In genomic region chr18:31275722-31276463, GRCh38 we compare ENCODE assay signal across 15 cellular contexts. TPM values are rescaled to one million over a fixed set of nuclear protein-coding genes. Genes with fewer than 3 reads are reported as not detected.
DNase-seq lines count a peak whose midpoint lies in the region; TF ChIP-seq lines count a peak whose summit lies in the region.
"Had no signal": no experiment of that assay in that cellular context is flagged by ENCODE, and none has a peak within 500 bp of the region (broad histone marks: within the 10 kb centered on the region; RNA-seq: fewer than 3 reads in every experiment).

No MANE protein-coding gene starts in this region.

- in situ Hi-C loops in HAP-1 (cut with MboI; ENCODE audit: low sequenced_read_pairs), result no loop called here

- no peak overlapping the region for H3K4me3 ChIP-seq in HAP-1
- H3K4me3 ChIP-seq: breast epithelium had no signal

- peaks cover 22% of the 10 kb centered on the region for H3K4me1 ChIP-seq in HAP-1
- H3K4me1 ChIP-seq: breast epithelium had no signal

- H3K27me3 ChIP-seq in HAP-1 (ENCODE audit: low read depth), result no peaks in the 10 kb centered on the region
- H3K27me3 ChIP-seq: breast epithelium had no signal

- peak overlapping the region; percentile 29 for H3K27ac ChIP-seq in 22Rv1
- H3K27ac ChIP-seq: HL-60 had no signal

- DNase-seq in LoVo (ENCODE audit: low spot score) (peak; percentile 73), amniotic epithelial cell (ENCODE audit: low read depth) (peak; percentile 62), kidney tubule cell (ENCODE audit: low spot score) (peak; percentile 67), HAP-1 (ENCODE audit: low spot score in 2 of 2) (no peak), NCI-H2227 treated with DMSO at 0.1 percent for 48 hours (lab: John Stamatoyannopoulos, UW) (no peak), dermis blood vessel endothelial cell (no peak)
- no peak for DNase-seq in activated CD8-positive, alpha-beta memory T cell treated with anti-CD3 and anti-CD28 coated beads, Interleukin-2, amount 50 U/mL, for 48 hours
- DNase-seq: DMS 273 treated with DMSO at 0.1 percent for 48 hours; NCI-H1417 treated with DMSO at 0.1 percent for 48 hours; stimulated activated CD4-positive, alpha-beta T cell treated with anti-CD3 and anti-CD28 coated beads, Interleukin-2, amount 100 ng/mL, for 48 hours had no signal

- H3K36me3 ChIP-seq in HAP-1 (replicated peaks), result no peaks in the 10 kb centered on the region
- H3K36me3 ChIP-seq: breast epithelium had no signal

- no peak for TF ChIP-seq CTCF in 22Rv1 (IDR thresholded peaks at IDR 0.05)

- H3K9me3 ChIP-seq in HAP-1, result no peaks in the 10 kb centered on the region
- H3K9me3 ChIP-seq: breast epithelium had no signal

RNA-seq across cellular contexts. Expression of gene DSG1, which starts 42.1 kb away (rescaled TPM):
- total RNA-seq in dermis blood vessel endothelial cell, result not detected in 2 replicates
- total RNA-seq: fibroblast of lung, OCI-LY7 had no signal

Comparison
In these comparisons a context has a peak if more than half of its experiments do, and no peak if none do; other contexts are left out.
1. DNase-seq: peak in LoVo (single experiment), amniotic epithelial cell (single experiment) and kidney tubule cell (single experiment); none in activated CD8-positive, alpha-beta memory T cell treated with anti-CD3 and anti-CD28 coated beads, Interleukin-2, amount 50 U/mL, for 48 hours (single experiment), HAP-1 (0 of 2), NCI-H2227 treated with DMSO at 0.1 percent for 48 hours (single experiment) and dermis blood vessel endothelial cell (single experiment).